Comparison of ENCODE assay signal across 36 cellular contexts in genomic region chr16:78980825-78981224, GRCh38.
"Had no signal": no experiment of that assay in that cellular context is flagged by ENCODE, and none has a peak within 500 bp of the region (broad histone marks: within the 10 kb centered on the region; RNA-seq: fewer than 3 reads in every experiment).

No MANE protein-coding gene starts in this region.

- FAIRE-seq: astrocyte, TTC549 had no signal

- ATAC-seq: activated CD8-positive, alpha-beta T cell treated with anti-CD3 and anti-CD28 coated beads for 36 hours; activated naive CD4-positive, alpha-beta T cell treated with anti-CD3 and anti-CD28 coated beads, Interleukin-2, amount 50 U/mL, for 72 hours; activated T-cell treated with anti-CD3 and anti-CD28 coated beads, Interleukin-2, amount 50 U/mL, for 4 hours; activated T-cell treated with anti-CD3 and anti-CD28 coated beads, Interleukin-2, amount 50 U/mL, for 72 hours; activated T-helper 17 cell treated with anti-CD3 and anti-CD28 coated beads, Interleukin-2, amount 50 U/mL, for 72 hours; body of pancreas had no signal

- H3K36me3 ChIP-seq: adrenal gland, brain microvascular endothelial cell, breast epithelium, cardiac muscle cell had no signal

- DNase-seq: activated B cell treated with CpG ODN at 0.5 μM for 24 hours; activated CD4-positive, alpha-beta memory T cell treated with anti-CD3 and anti-CD28 coated beads for 36 hours; activated CD4-positive, alpha-beta T cell treated with anti-CD3 and anti-CD28 coated beads for 4 hours; activated CD4-positive, alpha-beta T cell treated with anti-CD3 and anti-CD28 coated beads, Interleukin-2, amount 10 ng/mL, durations not matched to agents 24 days and 14 days; activated CD4-positive, alpha-beta T cell treated with anti-CD3 and anti-CD28 coated beads, Interleukin-2, amount 50 U/mL, for 1 hour; activated CD4-positive, alpha-beta T cell treated with anti-CD3 and anti-CD28 coated beads, Interleukin-2, amount 50 U/mL, for 4 hours; activated CD4-positive, CD25-positive, alpha-beta regulatory T cell treated with anti-CD3 and anti-CD28 coated beads, Interleukin-2, amount 50 U/mL, for 72 hours; activated CD8-positive, alpha-beta memory T cell treated with anti-CD3 and anti-CD28 coated beads, Interleukin-2, amount 50 U/mL, for 4 hours; activated CD8-positive, alpha-beta T cell treated with anti-CD3 and anti-CD28 coated beads for 36 hours; activated effector memory CD4-positive, alpha-beta T cell treated with anti-CD3 and anti-CD28 coated beads, Interleukin-2, amount 50 U/mL, for 16 hours; activated gamma-delta T cell treated with Interleukin-2 at 50 U/mL for 16 hours; activated naive CD4-positive, alpha-beta T cell; activated naive CD4-positive, alpha-beta T cell treated with anti-CD3 and anti-CD28 coated beads for 36 hours; activated naive CD4-positive, alpha-beta T cell treated with anti-CD3 and anti-CD28 coated beads, Interleukin-2, amount 50 U/mL, for 16 hours; activated naive CD8-positive, alpha-beta T cell treated with anti-CD3 and anti-CD28 coated beads for 36 hours; activated T-cell treated with anti-CD3 and anti-CD28 coated beads for 4 hours; activated T-cell treated with anti-CD3 and anti-CD28 coated beads, Interleukin-2, amount 50 U/mL, for 1 hour; activated T-cell treated with anti-CD3 and anti-CD28 coated beads, Interleukin-2, amount 50 U/mL, for 4 hours; activated T-cell treated with anti-CD3 and anti-CD28 coated beads, Interleukin-2, amount 50 U/mL, for 72 hours; adrenal gland; amniotic stem cell; aorta; body of pancreas; brain microvascular endothelial cell; caudate nucleus; cerebellar nuclear complex; T-helper 1 cell; T-helper 2 cell; T-helper 9 cell had no signal

- H3K4me1 ChIP-seq: adrenal gland, body of pancreas, breast epithelium had no signal

- H3K27ac ChIP-seq: adrenal gland, body of pancreas, brain microvascular endothelial cell, breast epithelium, cardiac muscle cell, VCaP had no signal

- H3K9me3 ChIP-seq: adrenal gland, body of pancreas had no signal

- H3K4me3 ChIP-seq: adrenal gland, body of pancreas, breast epithelium, cardiac muscle cell had no signal

- H3K27me3 ChIP-seq: adrenal gland, body of pancreas, brain microvascular endothelial cell, breast epithelium, cardiac muscle cell had no signal
